8 cellular contexts compared by ENCODE assay signal in the genomic region with DNA sequence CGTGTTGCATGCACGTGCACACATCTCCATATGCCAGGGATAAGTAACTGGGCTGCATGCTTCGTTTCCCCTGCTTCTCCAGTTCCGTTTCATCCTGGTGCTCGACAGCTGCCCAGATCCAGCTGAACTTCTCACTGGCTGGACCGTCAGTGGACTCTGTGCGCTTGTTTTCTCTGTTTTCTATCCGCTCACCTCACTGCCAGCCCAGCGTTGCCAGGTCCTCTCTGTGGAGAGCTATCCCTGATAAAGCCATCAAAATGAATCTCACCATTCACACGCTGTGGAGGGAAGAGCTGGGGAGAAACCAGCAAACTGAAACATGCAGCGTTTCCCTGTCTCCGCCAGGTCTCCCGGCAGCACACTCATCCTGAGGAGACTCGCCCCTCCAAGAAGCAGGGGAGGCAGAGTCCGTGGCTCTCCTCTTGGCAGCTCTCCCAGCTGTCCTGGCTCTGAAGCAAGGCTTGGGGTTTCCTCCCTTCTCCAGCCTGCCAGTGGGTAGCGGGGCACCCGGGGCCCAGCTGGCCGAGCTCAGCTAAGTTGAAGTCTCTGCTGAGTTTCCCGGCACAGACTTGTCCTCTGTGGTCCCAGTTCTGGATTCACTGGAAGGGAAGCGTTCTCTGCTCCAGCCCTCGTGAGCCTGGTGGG.
A peak's percentile ranks its signal among the peaks of the same experiment; 100 is the strongest.
DNase-seq lines count a peak whose midpoint lies in the region; ATAC-seq and TF ChIP-seq lines count a peak whose summit lies in the region.

No MANE protein-coding gene starts in this region.

- no peak overlapping the region for H3K27ac ChIP-seq in lower lobe of right lung

- peaks cover 12% of the 10 kb centered on the region for H3K4me1 ChIP-seq in lower lobe of right lung

- intact Hi-C loops in Right ventricle myocardium superior (cut with DNase I) = loop anchor here (5.0 kb wide), 1 partner anchor 120 kb away; no protein-coding TSS in a partner anchor
- intact Hi-C loops in lower lobe of right lung (cut with DNase I) = no loop called here

- H3K36me3 Mint-ChIP-seq in activated T-helper 17 cell treated with anti-CD3 and anti-CD28 coated beads, Interleukin-2, amount 50 U/mL, for 72 hours (ENCODE audit: low read depth) = peaks cover 100% of the 10 kb centered on the region

- no peak overlapping the region for H3K4me3 ChIP-seq in lower lobe of right lung

- peaks cover 57% of the 10 kb centered on the region for H3K36me3 ChIP-seq in lower lobe of right lung

- H3K9me3 ChIP-seq in lower lobe of right lung = no peaks in the 10 kb centered on the region

- ATAC-seq in Right ventricle myocardium superior (ENCODE audit: poor library complexity) (peak; percentile 6), lower lobe of right lung (no peak), GM19324 (IDR thresholded peaks at IDR 0.05; ENCODE audit: low FRiP score, unreplicated experiment) (no peak)
- no peak for ATAC-seq in activated T-helper 17 cell treated with anti-CD3 and anti-CD28 coated beads, Interleukin-2, amount 50 U/mL, for 72 hours (replicated peaks)

- no peak overlapping the region for H3K4me3 Mint-ChIP-seq in activated T-helper 17 cell treated with anti-CD3 and anti-CD28 coated beads, Interleukin-2, amount 50 U/mL, for 72 hours

- in situ Hi-C loops in G401 (cut with HindIII; ENCODE audit: low sequenced_read_pairs) = no loop called here

- no peaks in the 10 kb centered on the region for H3K4me1 Mint-ChIP-seq in activated T-helper 17 cell treated with anti-CD3 and anti-CD28 coated beads, Interleukin-2, amount 50 U/mL, for 72 hours

- DNase-seq in G401 (ENCODE audit: low spot score) (peak; percentile 80), amniotic epithelial cell (ENCODE audit: low read depth) (peak; percentile 88), Right ventricle myocardium superior (peak; percentile 78), renal cortical epithelial cell (ENCODE audit: low read depth) (peak; percentile 79), lower lobe of right lung (no peak), NCI-H146 treated with DMSO at 0.1 percent for 48 hours (lab: John Stamatoyannopoulos, UW; ENCODE audit: unreplicated experiment) (no peak)

- no peak for TF ChIP-seq CTCF in lower lobe of right lung (IDR thresholded peaks at IDR 0.05)

- no peaks in the 10 kb centered on the region for H3K9me3 Mint-ChIP-seq in activated T-helper 17 cell treated with anti-CD3 and anti-CD28 coated beads, Interleukin-2, amount 50 U/mL, for 72 hours

- no peak overlapping the region for H3K27ac Mint-ChIP-seq in activated T-helper 17 cell treated with anti-CD3 and anti-CD28 coated beads, Interleukin-2, amount 50 U/mL, for 72 hours

- no peaks in the 10 kb centered on the region for H3K27me3 ChIP-seq in lower lobe of right lung (ENCODE audit: low read depth)

- no peaks in the 10 kb centered on the region for H3K27me3 Mint-ChIP-seq in activated T-helper 17 cell treated with anti-CD3 and anti-CD28 coated beads, Interleukin-2, amount 50 U/mL, for 72 hours

Comparison
In these comparisons a context has a peak if more than half of its experiments do, and no peak if none do; other contexts are left out.
1. DNase-seq: peak in G401 (single experiment), amniotic epithelial cell (single experiment), Right ventricle myocardium superior (single experiment) and renal cortical epithelial cell (single experiment); none in lower lobe of right lung (single experiment) and NCI-H146 treated with DMSO at 0.1 percent for 48 hours (single experiment).